2 cellular contexts compared by ENCODE assay signal in the genomic region with DNA sequence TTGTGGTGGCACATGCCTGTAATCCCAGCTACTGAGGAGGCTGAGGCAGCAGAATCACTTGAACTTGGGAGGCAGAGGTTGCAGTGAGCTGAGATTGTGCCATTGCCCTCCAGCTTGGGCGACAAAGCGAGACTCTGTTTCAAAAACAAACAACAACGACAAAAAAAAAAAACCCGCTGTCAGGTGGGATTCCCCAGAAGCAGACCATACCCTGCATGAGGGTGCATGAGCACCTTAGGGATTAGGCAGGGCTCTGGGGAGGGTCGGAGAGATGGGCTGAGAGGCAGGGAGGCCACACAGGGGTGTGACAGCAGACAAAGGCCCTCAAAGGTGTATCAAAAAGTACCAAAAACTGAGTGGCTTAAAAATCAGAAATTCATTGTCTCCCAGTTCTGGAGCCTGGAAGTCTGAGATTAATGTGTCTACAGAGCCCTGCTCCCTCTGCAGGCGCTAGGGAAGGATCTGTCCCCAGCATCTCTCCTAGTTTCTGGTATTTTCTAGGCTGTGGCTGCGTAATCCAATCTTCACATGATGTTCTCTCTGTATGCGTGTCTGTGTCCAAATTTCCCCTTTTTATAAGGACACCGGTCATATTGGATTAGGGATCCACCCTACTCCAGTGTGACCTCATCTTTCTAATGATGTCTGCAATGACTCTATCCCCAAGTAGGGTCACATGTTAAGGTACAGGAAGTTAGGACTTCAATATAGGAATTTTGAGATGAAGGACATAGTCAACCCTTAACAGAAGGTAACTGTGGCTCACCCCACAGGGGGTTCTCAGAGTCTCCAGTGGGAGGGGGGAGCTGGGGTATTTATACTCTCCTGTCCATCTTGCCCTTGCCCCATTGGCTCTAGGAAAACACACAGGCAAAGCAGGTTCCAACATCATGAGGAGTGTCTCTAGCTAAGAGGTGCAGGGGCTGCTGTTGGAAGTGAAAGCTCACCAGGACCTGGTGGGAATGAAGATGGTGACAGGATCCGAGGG.
TF ChIP-seq lines count a peak whose summit lies in the region.

No MANE protein-coding gene starts in this region.

TF ChIP-seq in HepG2, 621 proteins besides CTCF, POLR2A, EP300 and RAD21:
- TF ChIP-seq ZNF790 (CRISPR knock-in tag; IDR thresholded peaks at IDR 0.05; ENCODE audit: borderline replicate concordance) (no peak), IRF9 (CRISPR knock-in tag; IDR thresholded peaks at IDR 0.05; ENCODE audit: borderline replicate concordance) (no peak), TFDP2 (CRISPR knock-in tag; IDR thresholded peaks at IDR 0.05) (no peak), ZNF350 (CRISPR knock-in tag; IDR thresholded peaks at IDR 0.05; ENCODE audit: borderline replicate concordance, low read depth) (no peak), MAF1 (CRISPR knock-in tag; IDR thresholded peaks at IDR 0.05; ENCODE audit: borderline replicate concordance) (no peak), ZNF577 (CRISPR knock-in tag; IDR thresholded peaks at IDR 0.05; ENCODE audit: borderline replicate concordance, low read depth) (no peak), ZNF607 (CRISPR knock-in tag; IDR thresholded peaks at IDR 0.05; ENCODE audit: borderline replicate concordance) (no peak), ZNF280B (CRISPR knock-in tag; IDR thresholded peaks at IDR 0.05; ENCODE audit: borderline replicate concordance) (no peak), ZC3H13 (CRISPR knock-in tag; IDR thresholded peaks at IDR 0.05) (no peak), ETV6 (CRISPR knock-in tag; conservative IDR thresholded peaks at IDR 0.05) (no peak), ZNF333 (CRISPR knock-in tag; IDR thresholded peaks at IDR 0.05; ENCODE audit: borderline replicate concordance) (no peak), SETDB1 (CRISPR knock-in tag; IDR thresholded peaks at IDR 0.05; ENCODE audit: borderline replicate concordance) (no peak)

TF ChIP-seq in GM12878, 131 proteins besides CTCF, POLR2A, EP300 and RAD21:
- TF ChIP-seq MEF2B (IDR thresholded peaks at IDR 0.05; ENCODE audit: partially characterized antibody, poor library complexity, severe bottlenecking) (peak; percentile 44), EED (IDR thresholded peaks at IDR 0.05; ENCODE audit: low read depth) (peak; percentile 35; the same call in 1 of the 2 replicates), TCF7 (IDR thresholded peaks at IDR 0.05; ENCODE audit: borderline replicate concordance) (no peak)
- TF ChIP-seq, protein P1, sequence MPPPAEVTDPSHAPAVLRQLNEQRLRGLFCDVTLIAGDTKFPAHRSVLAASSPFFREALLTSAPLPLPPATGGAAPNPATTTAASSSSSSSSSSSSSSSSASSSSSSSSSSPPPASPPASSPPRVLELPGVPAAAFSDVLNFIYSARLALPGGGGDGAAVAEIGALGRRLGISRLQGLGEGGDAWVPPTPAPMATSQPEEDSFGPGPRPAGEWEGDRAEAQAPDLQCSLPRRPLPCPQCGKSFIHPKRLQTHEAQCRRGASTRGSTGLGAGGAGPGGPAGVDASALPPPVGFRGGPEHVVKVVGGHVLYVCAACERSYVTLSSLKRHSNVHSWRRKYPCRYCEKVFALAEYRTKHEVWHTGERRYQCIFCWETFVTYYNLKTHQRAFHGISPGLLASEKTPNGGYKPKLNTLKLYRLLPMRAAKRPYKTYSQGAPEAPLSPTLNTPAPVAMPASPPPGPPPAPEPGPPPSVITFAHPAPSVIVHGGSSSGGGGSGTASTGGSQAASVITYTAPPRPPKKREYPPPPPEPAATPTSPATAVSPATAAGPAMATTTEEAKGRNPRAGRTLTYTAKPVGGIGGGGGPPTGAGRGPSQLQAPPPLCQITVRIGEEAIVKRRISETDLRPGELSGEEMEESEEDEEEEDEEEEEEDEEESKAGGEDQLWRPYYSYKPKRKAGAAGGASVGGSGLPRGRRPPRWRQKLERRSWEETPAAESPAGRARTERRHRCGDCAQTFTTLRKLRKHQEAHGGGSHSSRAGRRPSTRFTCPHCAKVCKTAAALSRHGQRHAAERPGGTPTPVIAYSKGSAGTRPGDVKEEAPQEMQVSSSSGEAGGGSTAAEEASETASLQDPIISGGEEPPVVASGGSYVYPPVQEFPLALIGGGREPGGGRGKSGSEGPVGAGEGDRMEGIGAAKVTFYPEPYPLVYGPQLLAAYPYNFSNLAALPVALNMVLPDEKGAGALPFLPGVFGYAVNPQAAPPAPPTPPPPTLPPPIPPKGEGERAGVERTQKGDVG (CRISPR knock-in tag; IDR thresholded peaks at IDR 0.05) = no peak
